Comparison of ENCODE assay signal across 22 cellular contexts in genomic region chr22:48493733-48494132, GRCh38.
"Had no signal": no experiment of that assay in that cellular context is flagged by ENCODE, and none has a peak within 500 bp of the region (broad histone marks: within the 10 kb centered on the region; RNA-seq: fewer than 3 reads in every experiment).

No MANE protein-coding gene starts in this region.

- H3K27ac ChIP-seq: colonic mucosa, esophagus squamous epithelium, gastroesophageal sphincter, psoas muscle, right lobe of liver, testis, tibial nerve had no signal

- H3K4me3 ChIP-seq: colonic mucosa, esophagus squamous epithelium, gastroesophageal sphincter, lung, psoas muscle, right lobe of liver, testis, tibial nerve had no signal

- H3K27ac Mint-ChIP-seq: immature natural killer cell; nephron progenitor cell; stimulated activated naive B cell treated with anti-CD40 and anti-IgM and Interleukin-4, amounts not matched to agents 10 μg/mL and 1 μg/mL and 100 μg/mL, for 72 hours; stimulated activated naive CD8-positive, alpha-beta T cell treated with anti-CD3 and anti-CD28 coated beads, Interleukin-15, amount 100 ng/mL, for 72 hours had no signal

- DNase-seq: colonic mucosa; dermis blood vessel endothelial cell; esophagus squamous epithelium; foreskin fibroblast; glutamatergic neuron; immature natural killer cell; left ventricle myocardium superior; mesenchymal stem cell; midbrain; nephron progenitor cell; retina; stimulated activated CD4-positive, alpha-beta T cell treated with anti-CD3 and anti-CD28 coated beads, Interleukin-2, amount 100 ng/mL, for 24 hours; stimulated activated CD4-positive, alpha-beta T cell treated with anti-CD3 and anti-CD28 coated beads, Interleukin-4, amount 100 ng/mL, for 4 hours; stimulated activated naive B cell treated with anti-CD40 and anti-IgM and Interleukin-4, amounts not matched to agents 10 μg/mL and 1 μg/mL and 100 μg/mL, for 72 hours; stimulated activated naive CD8-positive, alpha-beta T cell treated with anti-CD3 and anti-CD28 coated beads, Interleukin-15, amount 100 ng/mL, for 72 hours; testis had no signal

- H3K36me3 Mint-ChIP-seq: immature natural killer cell; stimulated activated naive B cell treated with anti-CD40 and anti-IgM and Interleukin-4, amounts not matched to agents 10 μg/mL and 1 μg/mL and 100 μg/mL, for 72 hours had no signal

- H3K36me3 ChIP-seq: colonic mucosa, esophagus squamous epithelium, gastroesophageal sphincter, right lobe of liver, tibial nerve had no signal

- H3K27me3 ChIP-seq: testis had no signal

- H3K4me1 ChIP-seq: colonic mucosa, psoas muscle, testis had no signal

- ATAC-seq: gastroesophageal sphincter; left colon; left ventricle myocardium superior; psoas muscle; right lobe of liver; stimulated activated naive B cell treated with anti-CD40 and anti-IgM and Interleukin-4, amounts not matched to agents 10 μg/mL and 1 μg/mL and 100 μg/mL, for 72 hours; stimulated activated naive CD8-positive, alpha-beta T cell treated with anti-CD3 and anti-CD28 coated beads, Interleukin-15, amount 100 ng/mL, for 72 hours had no signal

- H3K9me3 Mint-ChIP-seq: immature natural killer cell; nephron progenitor cell; stimulated activated naive B cell treated with anti-CD40 and anti-IgM and Interleukin-4, amounts not matched to agents 10 μg/mL and 1 μg/mL and 100 μg/mL, for 72 hours; stimulated activated naive CD8-positive, alpha-beta T cell treated with anti-CD3 and anti-CD28 coated beads, Interleukin-15, amount 100 ng/mL, for 72 hours had no signal

- H3K9me3 ChIP-seq: colonic mucosa, esophagus squamous epithelium, gastroesophageal sphincter, psoas muscle, right lobe of liver, testis, tibial nerve had no signal
